Comparison of ENCODE assay signal across 8 cellular contexts in genomic region chr13:21668665-21669599, GRCh38. TPM values are rescaled to one million over a fixed set of nuclear protein-coding genes. Genes with fewer than 3 reads are reported as not detected.
A peak's percentile ranks its signal among the peaks of the same experiment; 100 is the strongest.
DNase-seq lines count a peak whose midpoint lies in the region; ATAC-seq, FAIRE-seq and TF ChIP-seq lines count a peak whose summit lies in the region.

No MANE protein-coding gene starts in this region.

- peaks cover 24% of the 10 kb centered on the region for H3K23me2 ChIP-seq in H1 (ENCODE audit: low read depth, low read length)

- H2BK12ac ChIP-seq in H1 (ENCODE audit: low read depth, low read length) = peak overlapping the region; percentile 27; the same call in 1 of the 2 replicates

- H3K27me3 Mint-ChIP-seq in GM23338 (ENCODE audit: insufficient read depth, low read depth, poor library complexity) (peaks cover 67% of the 10 kb centered on the region), WTC11 (ENCODE audit: low read depth) (peaks cover 78% of the 10 kb centered on the region)
- H3K27me3 Mint-ChIP-seq in naive thymus-derived CD8-positive, alpha-beta T cell = peaks cover 0 to 33% (median 5%) of the 10 kb centered on the region in 5 donors

- H4K91ac ChIP-seq in H1 (replicated peaks; ENCODE audit: insufficient read length, low read length) = no peak overlapping the region

- no peak for TF ChIP-seq CTCF in AG04450 (IDR thresholded peaks at IDR 0.05; ENCODE audit: low read depth, low read length)
- TF ChIP-seq CTCF in GM23338 (conservative IDR thresholded peaks at IDR 0.05; ENCODE audit: low read depth in 2 of 2) = no peak
- TF ChIP-seq CTCF in WTC11 (IDR thresholded peaks at IDR 0.05) = no peak
- no peak for TF ChIP-seq CTCF in H1 (IDR thresholded peaks at IDR 0.05; ENCODE audit: control extremely low read depth in 1 of 3, insufficient read depth in 1 of 3, low read depth in 1 of 3, low read length in 3 of 3)

- H3K27ac Mint-ChIP-seq in GM23338 (no peak overlapping the region), WTC11 (no peak overlapping the region)
- H3K27ac Mint-ChIP-seq in naive thymus-derived CD8-positive, alpha-beta T cell = peak overlapping the region; percentile 78 to 95 (median 91)

- no peaks in the 10 kb centered on the region; the same call in 1 of the 2 replicates for H3K36me3 ChIP-seq in GM23338 (ENCODE audit: insufficient read depth)
- no peaks in the 10 kb centered on the region for H3K36me3 ChIP-seq in H1 (ENCODE audit: control insufficient read depth in 2 of 4, insufficient read depth in 4 of 4, low read length in 3 of 4)

- H3K4me3 ChIP-seq in AG04450 (ENCODE audit: low read depth, low read length) = peak overlapping the region; percentile 61
- peak overlapping the region; percentile 87 for H3K4me3 ChIP-seq in GM23338
- peak overlapping the region; percentile 51 to 82 (median 68) for H3K4me3 ChIP-seq in H1 (ENCODE audit: extremely low read depth in 1 of 4, insufficient read depth in 2 of 4, low read depth in 3 of 4, low read length in 4 of 4)

- H3K4me1 ChIP-seq in GM23338 (ENCODE audit: insufficient read depth) = peaks cover 31% of the 10 kb centered on the region
- H3K4me1 ChIP-seq in H1 (replicated peaks in 1 of 4; ENCODE audit: control insufficient read depth in 3 of 4, insufficient read depth in 4 of 4, low read length in 3 of 4) = peaks cover 3 to 22% (median 11%) of the 10 kb centered on the region in 4 experiments; a peak in 5 of 7 replicates

- H2BK5ac ChIP-seq in H1 (ENCODE audit: low read depth, low read length) = no peak overlapping the region

- H3K14ac ChIP-seq in H1 (ENCODE audit: insufficient read length) = no peak overlapping the region

- no peak overlapping the region for H4K5ac ChIP-seq in H1 (ENCODE audit: insufficient read length, low read depth, low read length)

- H2BK120ac ChIP-seq in H1 (replicated peaks; ENCODE audit: low read depth, low read length) = no peak overlapping the region

- no peaks in the 10 kb centered on the region for H3K9me2 ChIP-seq in GM23338 (ENCODE audit: insufficient read depth)

- peaks cover 35% of the 10 kb centered on the region for H3K27me3 ChIP-seq in AG04450 (ENCODE audit: control insufficient read depth, insufficient read depth, low read length)
- H3K27me3 ChIP-seq in GM23338 (ENCODE audit: insufficient read depth) = peaks cover 88% of the 10 kb centered on the region
- H3K27me3 ChIP-seq in H1 (replicated peaks in 1 of 4; ENCODE audit: control insufficient read depth in 3 of 4, extremely low read depth in 1 of 4, insufficient read depth in 3 of 4, low read length in 3 of 4) = peaks cover 40 to 71% (median 59%) of the 10 kb centered on the region in 4 experiments

- H4K20me1 ChIP-seq in GM23338 (replicated peaks; ENCODE audit: insufficient read depth) = peaks cover 8% of the 10 kb centered on the region
- H4K20me1 ChIP-seq in H1 (replicated peaks in 1 of 2; ENCODE audit: control insufficient read depth in 1 of 2, insufficient read depth in 2 of 2, low read length in 2 of 2) = peaks cover 6 to 12% of the 10 kb centered on the region in 2 experiments

- H3K4me1 Mint-ChIP-seq in GM23338 (peaks cover 29% of the 10 kb centered on the region), WTC11 (peaks cover 37% of the 10 kb centered on the region)
- H3K4me1 Mint-ChIP-seq in naive thymus-derived CD8-positive, alpha-beta T cell = peaks cover 20 to 47% (median 40%) of the 10 kb centered on the region in 4 donors

- no peak overlapping the region for H2AK5ac ChIP-seq in H1 (ENCODE audit: low read depth, low read length)

- H3K36me3 Mint-ChIP-seq in GM23338 (ENCODE audit: low read depth) = no peaks in the 10 kb centered on the region
- H3K36me3 Mint-ChIP-seq in WTC11 = no peaks in the 10 kb centered on the region
- H3K36me3 Mint-ChIP-seq in naive thymus-derived CD8-positive, alpha-beta T cell = no peaks in the 10 kb centered on the region

- POLR2A ChIA-PET in AG04450 (lab: Yijun Ruan, JAX) = interaction anchor here (0.7 kb wide), 2 partner anchors 51 to 378 kb away, joined by 3 read pairs; no protein-coding TSS in a partner anchor
- POLR2A ChIA-PET in WTC11 (lab: Charles Lee) = no interaction called here
- POLR2A ChIA-PET in H1 (lab: Charles Lee; ENCODE audit: partially characterized antibody) = interaction anchor here (0.6 to 2.2 kb wide), 4 partner anchors 10 to 398 kb away, joined by 3 to 8 read pairs (median 3); partner anchors contain the start of gene ZDHHC20
- POLR2A ChIA-PET in naive thymus-derived CD8-positive, alpha-beta T cell (lab: Charles Lee) = interaction anchor here (1.1 to 5.4 kb wide), 5 partner anchors 9 to 520 kb away, joined by 3 to 37 read pairs (median 4); partner anchors contain the start of gene MICU2

- no peak for TF ChIP-seq POLR2A in H1 (IDR thresholded peaks at IDR 0.05; ENCODE audit: control extremely low read depth in 1 of 2, low read depth in 2 of 2, low read length in 2 of 2)

- no peak for DNase-seq in AG04450 (ENCODE audit: low read depth, low spot score)
- peak; percentile 69 for DNase-seq in GM23338 (ENCODE audit: low spot score)
- DNase-seq in WTC11 (ENCODE audit: low spot score) = peak; percentile 24
- peak in 1 of 2 experiments; percentile 70 for DNase-seq in H1 (ENCODE audit: low read depth in 1 of 2, low spot score in 2 of 2)
- peak in 9 of 10 donors; percentile 20 to 80 (median 70) for DNase-seq in naive thymus-derived CD8-positive, alpha-beta T cell
- no peak for DNase-seq in LoVo (ENCODE audit: low spot score)

- H3K9me3 ChIP-seq in AG04450 (ENCODE audit: control insufficient read depth, insufficient read depth, low read length) = no peaks in the 10 kb centered on the region; the same call in 1 of the 2 replicates
- no peaks in the 10 kb centered on the region for H3K9me3 ChIP-seq in H1 (ENCODE audit: insufficient read depth in 2 of 2, low read depth in 1 of 2, low read length in 1 of 2)

- WGBS in H1 (ENCODE audit: extremely low coverage in 1 of 2, insufficient coverage in 1 of 2, insufficient read length in 1 of 2, insufficient replicate concordance in 2 of 2, low coverage in 1 of 2, low lambda C conversion rate in 2 of 2, missing lambda C conversion rate in 1 of 2), 2 experiments = 4% methylated on average over 45 of the region's 49 CpGs; no CpG with 5 or more reads in 1 of the 2 experiments

- H3K27ac ChIP-seq in AG04450 (ENCODE audit: low read depth, low read length) (no peak overlapping the region), GM23338 (ENCODE audit: low read depth) (no peak overlapping the region), H1 (ENCODE audit: low read depth, low read length) (no peak overlapping the region)

- no peaks in the 10 kb centered on the region for H3K79me1 ChIP-seq in H1 (ENCODE audit: low read depth, low read length)

- H3K4me2 ChIP-seq in GM23338 = peak overlapping the region; percentile 89
- H3K4me2 ChIP-seq in H1 (ENCODE audit: insufficient read depth in 1 of 2, low read depth in 2 of 2, low read length in 2 of 2) = peak overlapping the region; percentile 90 to 97

- no peak overlapping the region for H3K56ac ChIP-seq in H1 (replicated peaks; ENCODE audit: insufficient read length, low read depth, low read length)

- H3K23ac ChIP-seq in H1 (ENCODE audit: insufficient read length) = no peak overlapping the region

- peaks cover 8% of the 10 kb centered on the region for H3F3A ChIP-seq in GM23338 (replicated peaks; ENCODE audit: low read depth)

- no peak for TF ChIP-seq RAD21 in H1 (IDR thresholded peaks at IDR 0.05 in 1 of 2, conservative IDR thresholded peaks at IDR 0.05 in 1 of 2; ENCODE audit: low read depth in 2 of 2, low read length in 2 of 2)

- CTCF ChIA-PET in AG04450 (lab: Charles Lee) (interaction anchor here (0.5 to 3.2 kb wide), 4 partner anchors 17 to 1186 kb away, joined by 3 to 16 read pairs (median 6); no protein-coding TSS in a partner anchor), WTC11 (lab: Charles Lee) (interaction anchor here (1.0 to 5.0 kb wide), 2 partner anchors 8 to 31 kb away, joined by 4 to 22 read pairs; no protein-coding TSS in a partner anchor), H1 (lab: Charles Lee; ENCODE audit: partially characterized antibody) (interaction anchor here (0.6 to 1.6 kb wide), 4 partner anchors 9 to 981 kb away, joined by 3 to 4 read pairs (median 3); no protein-coding TSS in a partner anchor)

- no peaks in the 10 kb centered on the region for H3K79me2 ChIP-seq in GM23338 (replicated peaks; ENCODE audit: insufficient read depth)
- H3K79me2 ChIP-seq in H1 (ENCODE audit: control insufficient read depth in 1 of 2, insufficient read depth in 2 of 2, low read length in 2 of 2) = no peaks in the 10 kb centered on the region

- H3K4ac ChIP-seq in H1 (replicated peaks; ENCODE audit: insufficient read length, low read depth, low read length) = no peak overlapping the region

- peak; percentile 2 for ATAC-seq in GM23338
- ATAC-seq in WTC11 = 0 out of 2 replicates have a peak, but pooled peaks have one; percentile 1
- ATAC-seq in naive thymus-derived CD8-positive, alpha-beta T cell = peak; percentile 13 to 54
- no peak for ATAC-seq in HG03342 (IDR thresholded peaks at IDR 0.05; ENCODE audit: unreplicated experiment)
- ATAC-seq in HG03025 (IDR thresholded peaks at IDR 0.05; ENCODE audit: low FRiP score, unreplicated experiment) = no peak

- H3K9ac ChIP-seq in H1 (replicated peaks in 1 of 4; ENCODE audit: extremely low read depth in 1 of 4, low read depth in 3 of 4, low read length in 3 of 4) = peak overlapping the region in 2 of 4 experiments; percentile 34 to 45; a peak in 3 of 7 replicates

- H3K9me3 Mint-ChIP-seq in GM23338 (no peaks in the 10 kb centered on the region; the same call in 2 of the 3 replicates), WTC11 (no peaks in the 10 kb centered on the region)
- H3K9me3 Mint-ChIP-seq in naive thymus-derived CD8-positive, alpha-beta T cell = no peaks in the 10 kb centered on the region

- H2AFZ ChIP-seq in GM23338 (peak overlapping the region; percentile 99), H1 (ENCODE audit: low read length) (peak overlapping the region; percentile 97)

- H2BK15ac ChIP-seq in H1 (ENCODE audit: low read length) = no peak overlapping the region

- H2BK20ac ChIP-seq in H1 (ENCODE audit: low read length) = no peak overlapping the region; the same call in 1 of the 2 replicates

- H3K18ac ChIP-seq in H1 (ENCODE audit: extremely low read depth, low read length) = peak overlapping the region; percentile 36

- no peak for TF ChIP-seq EP300 in H1 (IDR thresholded peaks at IDR 0.05; ENCODE audit: borderline replicate concordance in 1 of 2, low read depth in 2 of 2, low read length in 2 of 2)

- FAIRE-seq in H1 (lab: Jason Lieb, UNC) = peak; percentile 77

- H4K8ac ChIP-seq in H1 (ENCODE audit: extremely low read depth, insufficient read depth, low read length) = peak overlapping the region; percentile 79; the same call in 1 of the 2 replicates

- peak overlapping the region; percentile 86 for H3K4me3 Mint-ChIP-seq in GM23338
- peak overlapping the region; percentile 86 for H3K4me3 Mint-ChIP-seq in WTC11
- peak overlapping the region; percentile 89 to 97 (median 95) for H3K4me3 Mint-ChIP-seq in naive thymus-derived CD8-positive, alpha-beta T cell

RNA-seq across cellular contexts. Expression of gene FGF9, which starts 1.9 kb away (rescaled TPM):
- polyA plus RNA-seq in AG04450 (2011; rRNA removed) (0.12 and 0.26 TPM in 2 replicates), GM23338 (2016; fragmentation: Nextera tagmentation; extraction: Ambion mirVana) (0.27 TPM in 1 of 2 replicates, not detected in the other), H1 (2011; rRNA removed) (0.02 TPM in 1 of 2 replicates, not detected in the other)
- polyA minus RNA-seq in AG04450 (2011; rRNA and poly(A)+ RNA removed) = 0.23 and 0.48 TPM in 2 replicates
- 0.08 TPM in 1 of 2 replicates, not detected in the other for total RNA-seq in GM23338 (2014; rRNA removed; shearing (Covaris generic))
- 0.25 to 0.27 TPM (median 0.26 TPM) in 3 replicates for total RNA-seq in WTC11 (2021)
- total RNA-seq in H1 (2021; fragmentation: NEBNext Ultra II Directional; extraction: Animal tissue kit (Norgen Biotek cat#: 25700)) = 0.08 TPM in 1 of 2 replicates, not detected in the other
- polyA plus RNA-seq in H1 (2011; cell fraction: cytosol; rRNA removed) = 0.03 TPM
- polyA plus RNA-seq in H1 (2011; cell fraction: nucleus; rRNA removed) = 0.04 TPM
- polyA plus RNA-seq in H1 (2012, experiment 1 of 2) = 0.23 to 0.33 TPM in 2 of 4 replicates, not detected in the others
- polyA plus RNA-seq in H1 (2012, experiment 2 of 2) = 0.31 TPM
- polyA plus RNA-seq in H1 (2013, experiment 1 of 2) = 0.18 TPM
- polyA plus RNA-seq in H1 (2013, experiment 2 of 2) = 0.06 TPM
- polyA minus RNA-seq in H1 (2011; rRNA and poly(A)+ RNA removed) = 0.06 TPM in 1 of 2 replicates, not detected in the other
- polyA minus RNA-seq in H1 (2011; cell fraction: cytosol; rRNA and poly(A)+ RNA removed) = not detected
- not detected for polyA minus RNA-seq in H1 (2011; cell fraction: nucleus; rRNA and poly(A)+ RNA removed)
- total RNA-seq in naive thymus-derived CD8-positive, alpha-beta T cell = 1 to 10 TPM; 4.6 to 5.0 TPM
- 1 to 10 TPM; 1.3 to 3.5 (median 1.9) TPM for polyA plus RNA-seq in naive thymus-derived CD8-positive, alpha-beta T cell

Comparison
In these comparisons a context has a peak if more than half of its experiments do, and no peak if none do; other contexts are left out.
1. DNase-seq: peak in GM23338 (single experiment), WTC11 (single experiment) and naive thymus-derived CD8-positive, alpha-beta T cell (9 of 10); none in AG04450 (single experiment) and LoVo (single experiment).
2. ATAC-seq: peak in GM23338 (single experiment), WTC11 (single experiment) and naive thymus-derived CD8-positive, alpha-beta T cell (2 of 2); none in HG03342 (single experiment) and HG03025 (single experiment).
3. H3K27ac Mint-ChIP-seq: peak in naive thymus-derived CD8-positive, alpha-beta T cell (10 of 10); none in GM23338 (single experiment) and WTC11 (single experiment).
4. Peak in every context shown above with its lines, with median percentiles within 50 percentile points of each other: H3K4me3 ChIP-seq and H3K4me3 Mint-ChIP-seq.